ENCODE assay signal across 10 cellular contexts in genomic region chr3:157067114-157067513, GRCh38.
DNase-seq lines count a peak whose midpoint lies in the region; ATAC-seq and TF ChIP-seq lines count a peak whose summit lies in the region.
"Had no signal": no experiment of that assay in that cellular context is flagged by ENCODE, and none has a peak within 500 bp of the region (broad histone marks: within the 10 kb centered on the region; RNA-seq: fewer than 3 reads in every experiment).

No MANE protein-coding gene starts in this region.

- no peak overlapping the region for H3K4me3 ChIP-seq in CD8-positive, alpha-beta T cell (ENCODE audit: low read depth, low read length)
- H3K4me3 ChIP-seq in OCI-LY1 (ENCODE audit: low read depth, low read length, poor library complexity, severe bottlenecking) = peak overlapping the region; percentile 25

- H3K27me3 Mint-ChIP-seq in CD8-positive, alpha-beta T cell (ENCODE audit: low read depth) = no peaks in the 10 kb centered on the region
- peaks cover 2 to 6% (median 4%) of the 10 kb centered on the region in 3 donors for H3K27me3 Mint-ChIP-seq in CD14-positive monocyte (ENCODE audit: low read depth in 3 of 3)

- TF ChIP-seq CTCF in CD8-positive, alpha-beta T cell (IDR thresholded peaks at IDR 0.05) = no peak
- TF ChIP-seq CTCF in OCI-LY1 (IDR thresholded peaks at IDR 0.05; ENCODE audit: low read length) (peak; percentile 51; the same call in 1 of the 2 replicates), CD14-positive monocyte (IDR thresholded peaks at IDR 0.05) (no peak)

- ATAC-seq in CD8-positive, alpha-beta T cell = peak; percentile 89
- ATAC-seq in GM19351 (IDR thresholded peaks at IDR 0.05; ENCODE audit: unreplicated experiment) = peak; percentile 53
- no peak for ATAC-seq in GM19455 (IDR thresholded peaks at IDR 0.05; ENCODE audit: unreplicated experiment)

- no peak overlapping the region for H2AFZ ChIP-seq in OCI-LY1 (ENCODE audit: low read length)

- H3K79me2 ChIP-seq in OCI-LY1 (ENCODE audit: insufficient read depth, low read length) = no peaks in the 10 kb centered on the region

- H3K27ac Mint-ChIP-seq in CD8-positive, alpha-beta T cell = peak overlapping the region; percentile 90
- H3K27ac Mint-ChIP-seq in CD14-positive monocyte = peak overlapping the region in 1 of 7 donors; percentile 7
- H3K27ac Mint-ChIP-seq: nephron progenitor cell had no signal

- peak in 3 of 7 experiments; percentile 36 to 70 (median 53) for DNase-seq in CD8-positive, alpha-beta T cell
- DNase-seq in epithelial cell of prostate (ENCODE audit: low read depth, low spot score) (no peak), KG1 (lab: John Stamatoyannopoulos, UW) (no peak), CD14-positive monocyte (ENCODE audit: low spot score) (no peak), Ammon's horn (ENCODE audit: low spot score) (no peak)
- DNase-seq: DND-41, nephron progenitor cell had no signal

- H3K27me3 ChIP-seq in CD8-positive, alpha-beta T cell (ENCODE audit: insufficient read depth, low read length) = no peaks in the 10 kb centered on the region
- no peaks in the 10 kb centered on the region for H3K27me3 ChIP-seq in OCI-LY1 (ENCODE audit: insufficient read depth, low read length)

- intact Hi-C loops in CD8-positive, alpha-beta T cell (cut with DNase I, micrococcal nuclease) = no loop called here
- intact Hi-C loops in CD14-positive monocyte (cut with micrococcal nuclease) = no loop called here

- POLR2A ChIA-PET in CD8-positive, alpha-beta T cell (lab: Charles Lee) = interaction anchor here (0.6 to 1.5 kb wide), 10 partner anchors 11 to 512 kb away, joined by 3 to 7 read pairs (median 4); partner anchors contain the start of gene SSR3

- peak overlapping the region; percentile 45; the same call in 1 of the 2 replicates for H3K9ac ChIP-seq in OCI-LY1 (ENCODE audit: low read length)

- peak overlapping the region; percentile 52; the same call in 1 of the 2 replicates for H3K4me2 ChIP-seq in OCI-LY1 (ENCODE audit: low read length)

- peaks cover 17% of the 10 kb centered on the region for H3K4me1 ChIP-seq in CD8-positive, alpha-beta T cell (ENCODE audit: insufficient read depth, low read length)
- peaks cover 57% of the 10 kb centered on the region for H3K4me1 ChIP-seq in OCI-LY1 (ENCODE audit: insufficient read depth, low read length, severe bottlenecking)

- H3K36me3 ChIP-seq in CD8-positive, alpha-beta T cell (ENCODE audit: insufficient read depth, low read length) = no peaks in the 10 kb centered on the region
- no peaks in the 10 kb centered on the region for H3K36me3 ChIP-seq in OCI-LY1 (ENCODE audit: insufficient read depth, low read length)

- H3K4me1 Mint-ChIP-seq in CD8-positive, alpha-beta T cell (ENCODE audit: low read depth) = peaks cover 38% of the 10 kb centered on the region
- H3K4me1 Mint-ChIP-seq in CD14-positive monocyte = peaks cover 11% of the 10 kb centered on the region

- no peaks in the 10 kb centered on the region for H3K9me3 ChIP-seq in CD8-positive, alpha-beta T cell (ENCODE audit: low read length)
- no peaks in the 10 kb centered on the region for H3K9me3 ChIP-seq in OCI-LY1 (ENCODE audit: low read length)

- H4K20me1 ChIP-seq in OCI-LY1 (ENCODE audit: insufficient read depth, low read length) = no peaks in the 10 kb centered on the region

- H3K9me2 ChIP-seq in OCI-LY1 (ENCODE audit: low read depth, low read length) = no peaks in the 10 kb centered on the region

- no peaks in the 10 kb centered on the region for H3K9me3 Mint-ChIP-seq in CD8-positive, alpha-beta T cell
- peaks cover 0 to 2% (median 0%) of the 10 kb centered on the region in 7 donors for H3K9me3 Mint-ChIP-seq in CD14-positive monocyte

- H3K4me3 Mint-ChIP-seq in CD8-positive, alpha-beta T cell = no peak overlapping the region
- no peak overlapping the region for H3K4me3 Mint-ChIP-seq in CD14-positive monocyte
- H3K4me3 Mint-ChIP-seq: nephron progenitor cell had no signal

- no peaks in the 10 kb centered on the region for H3K36me3 Mint-ChIP-seq in CD8-positive, alpha-beta T cell
- H3K36me3 Mint-ChIP-seq in CD14-positive monocyte = no peaks in the 10 kb centered on the region

- H3F3A ChIP-seq in OCI-LY1 (ENCODE audit: insufficient read depth, low read length) = no peaks in the 10 kb centered on the region

- no peak overlapping the region for H3K27ac ChIP-seq in CD8-positive, alpha-beta T cell (ENCODE audit: low read depth, low read length)
- H3K27ac ChIP-seq in OCI-LY1 (ENCODE audit: low read depth, low read length, poor library complexity, severe bottlenecking) = peak overlapping the region; percentile 94
- H3K27ac ChIP-seq in epithelial cell of prostate = peak overlapping the region; percentile 31

- CTCF ChIA-PET in CD8-positive, alpha-beta T cell (lab: Charles Lee) = interaction anchor here (0.6 to 2.2 kb wide), 9 partner anchors 10 to 918 kb away, joined by 3 to 13 read pairs (median 4); partner anchors contain the start of gene TIPARP
